Comparison of ENCODE assay signal across 11 cellular contexts in the genomic region with DNA sequence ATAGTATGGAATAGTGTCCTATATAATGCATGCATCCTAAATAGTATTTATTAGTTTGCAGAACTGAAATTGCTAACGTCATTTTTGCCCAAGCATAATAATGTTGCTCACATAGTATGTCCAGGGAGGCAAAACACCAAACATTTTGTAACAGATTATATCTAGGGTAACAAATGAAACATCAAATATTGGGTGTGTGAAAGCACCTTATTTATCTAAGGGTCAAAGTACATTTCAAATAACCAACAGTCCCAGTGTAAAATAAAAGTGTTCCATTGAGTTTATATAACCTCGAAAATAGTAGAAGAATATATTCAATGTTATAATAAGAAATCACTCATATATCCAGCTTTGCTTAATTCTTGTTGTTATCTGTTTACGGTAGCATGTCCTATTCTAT.
"Had no signal": no experiment of that assay in that cellular context is flagged by ENCODE, and none has a peak within 500 bp of the region (broad histone marks: within the 10 kb centered on the region; RNA-seq: fewer than 3 reads in every experiment).

No MANE protein-coding gene starts in this region.

- H3K9me3 ChIP-seq: HAP-1 had no signal

- DNase-seq: GM23248, GOT3, H7, H9, HCEC 1CT, HFFc6 had no signal

- H3K36me3 ChIP-seq: HAP-1 had no signal

- H2AFZ ChIP-seq: GM23248, GM23338 had no signal

- H3K9ac ChIP-seq: GM23248 had no signal

- H3K4me3 ChIP-seq: GM23248, GM23338, HAP-1 had no signal

- H3K4me1 ChIP-seq: HAP-1 had no signal

- FAIRE-seq: H1, H54 had no signal

- H3K27ac ChIP-seq: GM23248 had no signal

- H3K4me2 ChIP-seq: GM23338 had no signal

- ATAC-seq: GM23338, HCT116 had no signal
